ENCODE assay signal across 1 cellular context in the genomic region with DNA sequence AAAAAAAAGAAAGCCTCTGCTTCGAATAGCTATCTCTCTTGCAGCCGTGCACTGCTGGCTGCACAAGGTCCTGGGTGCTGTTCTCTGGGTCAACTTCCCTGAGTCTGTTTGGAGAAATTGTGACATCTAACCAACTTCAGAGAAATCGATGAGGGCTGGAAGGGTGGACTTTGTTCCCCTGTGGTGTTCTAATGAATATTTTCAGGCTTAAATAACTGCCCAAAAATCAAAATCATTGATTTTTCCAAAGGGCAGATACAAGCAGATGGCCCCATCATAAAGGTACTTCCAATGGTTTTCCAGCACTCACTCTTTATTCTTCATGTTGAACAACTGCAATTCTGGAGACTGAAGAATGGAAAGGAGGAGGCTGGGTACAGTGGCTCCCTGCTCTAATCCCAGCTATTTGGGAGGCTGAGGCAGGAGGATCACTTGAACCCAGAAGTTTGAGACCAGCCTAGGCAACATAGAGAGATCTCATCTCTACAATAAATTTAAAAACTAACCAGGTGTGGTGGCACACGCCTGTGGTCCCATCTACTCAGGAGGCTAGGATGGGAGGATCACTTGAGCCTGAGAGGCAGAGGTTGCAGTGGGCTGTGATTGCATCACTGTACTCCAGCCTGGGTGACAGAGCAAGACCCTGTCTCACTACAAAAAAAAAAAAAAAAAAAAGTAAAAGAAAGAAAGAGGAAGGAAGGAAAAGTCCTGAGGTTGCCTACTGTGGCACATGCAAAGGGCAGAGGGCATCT.
TF ChIP-seq lines count a peak whose summit lies in the region.

No MANE protein-coding gene starts in this region.

TF ChIP-seq in HepG2, 621 proteins besides CTCF, POLR2A, EP300 and RAD21 (continued from another document and continues in another):
- TF ChIP-seq REPIN1 (CRISPR knock-in tag; IDR thresholded peaks at IDR 0.05; ENCODE audit: borderline replicate concordance, low read depth) (peak; percentile 62; the same call in 1 of the 2 replicates), ZNF784 (CRISPR knock-in tag; IDR thresholded peaks at IDR 0.05; ENCODE audit: borderline replicate concordance) (peak; percentile 37; the same call in 1 of the 2 replicates), MBD4 (IDR thresholded peaks at IDR 0.05; ENCODE audit: borderline replicate concordance, low read length) (peak; percentile 87), NCOA1 (CRISPR knock-in tag; IDR thresholded peaks at IDR 0.05) (no peak), SATB2 (CRISPR knock-in tag; IDR thresholded peaks at IDR 0.05) (no peak), SSRP1 (CRISPR knock-in tag; IDR thresholded peaks at IDR 0.05) (no peak), MXD1 (CRISPR knock-in tag; IDR thresholded peaks at IDR 0.05) (no peak), EZH2 (conservative IDR thresholded peaks at IDR 0.05; ENCODE audit: low read depth, low read length) (no peak), ZNF552 (CRISPR knock-in tag; IDR thresholded peaks at IDR 0.05; ENCODE audit: borderline replicate concordance) (no peak), MAZ (IDR thresholded peaks at IDR 0.05; ENCODE audit: borderline replicate concordance, low read depth, low read length) (no peak), MAZ (CRISPR knock-in tag; IDR thresholded peaks at IDR 0.05; ENCODE audit: low read depth) (no peak), ZFYVE20 (CRISPR knock-in tag; IDR thresholded peaks at IDR 0.05; ENCODE audit: borderline replicate concordance, low read depth) (no peak), ZNF543 (CRISPR knock-in tag; IDR thresholded peaks at IDR 0.05) (no peak; the same call in none of the 2 replicates), ZSCAN9 (CRISPR knock-in tag; IDR thresholded peaks at IDR 0.05; ENCODE audit: borderline replicate concordance) (peak; percentile 91), ZNF644 (CRISPR knock-in tag; IDR thresholded peaks at IDR 0.05; ENCODE audit: low read depth) (peak; percentile 90), ZNF652 (CRISPR knock-in tag; IDR thresholded peaks at IDR 0.05; ENCODE audit: borderline replicate concordance, low read depth) (peak; percentile 69; the same call in 1 of the 2 replicates), ZNF816 (CRISPR knock-in tag; IDR thresholded peaks at IDR 0.05; ENCODE audit: borderline replicate concordance) (no peak), SMC3 (IDR thresholded peaks at IDR 0.05; ENCODE audit: low read length) (peak; percentile 57; the same call in 1 of the 2 replicates), IRF2 (CRISPR knock-in tag; IDR thresholded peaks at IDR 0.05) (peak; percentile 86; the same call in 1 of the 2 replicates), ZBTB39 (CRISPR knock-in tag; IDR thresholded peaks at IDR 0.05) (no peak; the same call in 1 of the 2 replicates), PHF21A (CRISPR knock-in tag; IDR thresholded peaks at IDR 0.05) (peak; percentile 95), MAFF (IDR thresholded peaks at IDR 0.05; ENCODE audit: low read depth, low read length) (no peak), ZNF296 (CRISPR knock-in tag; conservative IDR thresholded peaks at IDR 0.05) (0 out of 2 replicates have a peak, but pooled peaks have one; percentile 30), NFKB2 (CRISPR knock-in tag; IDR thresholded peaks at IDR 0.05; ENCODE audit: borderline replicate concordance) (no peak), ZNF446 (CRISPR knock-in tag; IDR thresholded peaks at IDR 0.05) (no peak), HNF4G (IDR thresholded peaks at IDR 0.05; ENCODE audit: borderline replicate concordance, low read depth, low read length) (peak; percentile 100), HNF4G (CRISPR knock-in tag; IDR thresholded peaks at IDR 0.05; ENCODE audit: borderline replicate concordance, low read depth) (peak; percentile 98), ZNF510 (CRISPR knock-in tag; IDR thresholded peaks at IDR 0.05; ENCODE audit: low read depth) (no peak; the same call in 1 of the 2 replicates), ZNF775 (CRISPR knock-in tag; IDR thresholded peaks at IDR 0.05; ENCODE audit: borderline replicate concordance) (peak; percentile 75; the same call in 1 of the 2 replicates), ZNF724P (CRISPR knock-in tag; IDR thresholded peaks at IDR 0.05; ENCODE audit: borderline replicate concordance) (peak; percentile 66; the same call in 1 of the 2 replicates), NKX3-1 (CRISPR knock-in tag; IDR thresholded peaks at IDR 0.05) (no peak; the same call in 1 of the 2 replicates)
- TF ChIP-seq, protein P1, sequence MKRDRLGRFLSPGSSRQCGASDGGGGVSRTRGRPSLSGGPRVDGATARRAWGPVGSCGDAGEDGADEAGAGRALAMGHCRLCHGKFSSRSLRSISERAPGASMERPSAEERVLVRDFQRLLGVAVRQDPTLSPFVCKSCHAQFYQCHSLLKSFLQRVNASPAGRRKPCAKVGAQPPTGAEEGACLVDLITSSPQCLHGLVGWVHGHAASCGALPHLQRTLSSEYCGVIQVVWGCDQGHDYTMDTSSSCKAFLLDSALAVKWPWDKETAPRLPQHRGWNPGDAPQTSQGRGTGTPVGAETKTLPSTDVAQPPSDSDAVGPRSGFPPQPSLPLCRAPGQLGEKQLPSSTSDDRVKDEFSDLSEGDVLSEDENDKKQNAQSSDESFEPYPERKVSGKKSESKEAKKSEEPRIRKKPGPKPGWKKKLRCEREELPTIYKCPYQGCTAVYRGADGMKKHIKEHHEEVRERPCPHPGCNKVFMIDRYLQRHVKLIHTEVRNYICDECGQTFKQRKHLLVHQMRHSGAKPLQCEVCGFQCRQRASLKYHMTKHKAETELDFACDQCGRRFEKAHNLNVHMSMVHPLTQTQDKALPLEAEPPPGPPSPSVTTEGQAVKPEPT (CRISPR knock-in tag; IDR thresholded peaks at IDR 0.05; ENCODE audit: low read depth) = 0 out of 2 replicates have a peak, but pooled peaks have one; percentile 13
- TF ChIP-seq, protein P2, sequence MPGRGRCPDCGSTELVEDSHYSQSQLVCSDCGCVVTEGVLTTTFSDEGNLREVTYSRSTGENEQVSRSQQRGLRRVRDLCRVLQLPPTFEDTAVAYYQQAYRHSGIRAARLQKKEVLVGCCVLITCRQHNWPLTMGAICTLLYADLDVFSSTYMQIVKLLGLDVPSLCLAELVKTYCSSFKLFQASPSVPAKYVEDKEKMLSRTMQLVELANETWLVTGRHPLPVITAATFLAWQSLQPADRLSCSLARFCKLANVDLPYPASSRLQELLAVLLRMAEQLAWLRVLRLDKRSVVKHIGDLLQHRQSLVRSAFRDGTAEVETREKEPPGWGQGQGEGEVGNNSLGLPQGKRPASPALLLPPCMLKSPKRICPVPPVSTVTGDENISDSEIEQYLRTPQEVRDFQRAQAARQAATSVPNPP (CRISPR knock-in tag; IDR thresholded peaks at IDR 0.05) = peak; percentile 20; the same call in 1 of the 2 replicates
- TF ChIP-seq, protein P3, sequence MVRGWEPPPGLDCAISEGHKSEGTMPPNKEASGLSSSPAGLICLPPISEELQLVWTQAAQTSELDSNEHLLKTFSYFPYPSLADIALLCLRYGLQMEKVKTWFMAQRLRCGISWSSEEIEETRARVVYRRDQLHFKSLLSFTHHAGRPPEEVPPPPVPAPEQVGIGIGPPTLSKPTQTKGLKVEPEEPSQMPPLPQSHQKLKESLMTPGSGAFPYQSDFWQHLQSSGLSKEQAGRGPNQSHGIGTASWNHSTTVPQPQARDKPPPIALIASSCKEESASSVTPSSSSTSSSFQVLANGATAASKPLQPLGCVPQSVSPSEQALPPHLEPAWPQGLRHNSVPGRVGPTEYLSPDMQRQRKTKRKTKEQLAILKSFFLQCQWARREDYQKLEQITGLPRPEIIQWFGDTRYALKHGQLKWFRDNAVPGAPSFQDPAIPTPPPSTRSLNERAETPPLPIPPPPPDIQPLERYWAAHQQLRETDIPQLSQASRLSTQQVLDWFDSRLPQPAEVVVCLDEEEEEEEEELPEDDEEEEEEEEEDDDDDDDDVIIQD (CRISPR knock-in tag; IDR thresholded peaks at IDR 0.05; ENCODE audit: low read depth) = peak; percentile 86; the same call in 1 of the 2 replicates
- TF ChIP-seq, protein P4, sequence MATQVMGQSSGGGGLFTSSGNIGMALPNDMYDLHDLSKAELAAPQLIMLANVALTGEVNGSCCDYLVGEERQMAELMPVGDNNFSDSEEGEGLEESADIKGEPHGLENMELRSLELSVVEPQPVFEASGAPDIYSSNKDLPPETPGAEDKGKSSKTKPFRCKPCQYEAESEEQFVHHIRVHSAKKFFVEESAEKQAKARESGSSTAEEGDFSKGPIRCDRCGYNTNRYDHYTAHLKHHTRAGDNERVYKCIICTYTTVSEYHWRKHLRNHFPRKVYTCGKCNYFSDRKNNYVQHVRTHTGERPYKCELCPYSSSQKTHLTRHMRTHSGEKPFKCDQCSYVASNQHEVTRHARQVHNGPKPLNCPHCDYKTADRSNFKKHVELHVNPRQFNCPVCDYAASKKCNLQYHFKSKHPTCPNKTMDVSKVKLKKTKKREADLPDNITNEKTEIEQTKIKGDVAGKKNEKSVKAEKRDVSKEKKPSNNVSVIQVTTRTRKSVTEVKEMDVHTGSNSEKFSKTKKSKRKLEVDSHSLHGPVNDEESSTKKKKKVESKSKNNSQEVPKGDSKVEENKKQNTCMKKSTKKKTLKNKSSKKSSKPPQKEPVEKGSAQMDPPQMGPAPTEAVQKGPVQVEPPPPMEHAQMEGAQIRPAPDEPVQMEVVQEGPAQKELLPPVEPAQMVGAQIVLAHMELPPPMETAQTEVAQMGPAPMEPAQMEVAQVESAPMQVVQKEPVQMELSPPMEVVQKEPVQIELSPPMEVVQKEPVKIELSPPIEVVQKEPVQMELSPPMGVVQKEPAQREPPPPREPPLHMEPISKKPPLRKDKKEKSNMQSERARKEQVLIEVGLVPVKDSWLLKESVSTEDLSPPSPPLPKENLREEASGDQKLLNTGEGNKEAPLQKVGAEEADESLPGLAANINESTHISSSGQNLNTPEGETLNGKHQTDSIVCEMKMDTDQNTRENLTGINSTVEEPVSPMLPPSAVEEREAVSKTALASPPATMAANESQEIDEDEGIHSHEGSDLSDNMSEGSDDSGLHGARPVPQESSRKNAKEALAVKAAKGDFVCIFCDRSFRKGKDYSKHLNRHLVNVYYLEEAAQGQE (IDR thresholded peaks at IDR 0.05; ENCODE audit: borderline replicate concordance in 1 of 2, low read depth in 1 of 2, low read length in 2 of 2) = peak in 1 of 2 experiments; percentile 77; a peak in 1 of 4 replicates
- TF ChIP-seq, protein P5, sequence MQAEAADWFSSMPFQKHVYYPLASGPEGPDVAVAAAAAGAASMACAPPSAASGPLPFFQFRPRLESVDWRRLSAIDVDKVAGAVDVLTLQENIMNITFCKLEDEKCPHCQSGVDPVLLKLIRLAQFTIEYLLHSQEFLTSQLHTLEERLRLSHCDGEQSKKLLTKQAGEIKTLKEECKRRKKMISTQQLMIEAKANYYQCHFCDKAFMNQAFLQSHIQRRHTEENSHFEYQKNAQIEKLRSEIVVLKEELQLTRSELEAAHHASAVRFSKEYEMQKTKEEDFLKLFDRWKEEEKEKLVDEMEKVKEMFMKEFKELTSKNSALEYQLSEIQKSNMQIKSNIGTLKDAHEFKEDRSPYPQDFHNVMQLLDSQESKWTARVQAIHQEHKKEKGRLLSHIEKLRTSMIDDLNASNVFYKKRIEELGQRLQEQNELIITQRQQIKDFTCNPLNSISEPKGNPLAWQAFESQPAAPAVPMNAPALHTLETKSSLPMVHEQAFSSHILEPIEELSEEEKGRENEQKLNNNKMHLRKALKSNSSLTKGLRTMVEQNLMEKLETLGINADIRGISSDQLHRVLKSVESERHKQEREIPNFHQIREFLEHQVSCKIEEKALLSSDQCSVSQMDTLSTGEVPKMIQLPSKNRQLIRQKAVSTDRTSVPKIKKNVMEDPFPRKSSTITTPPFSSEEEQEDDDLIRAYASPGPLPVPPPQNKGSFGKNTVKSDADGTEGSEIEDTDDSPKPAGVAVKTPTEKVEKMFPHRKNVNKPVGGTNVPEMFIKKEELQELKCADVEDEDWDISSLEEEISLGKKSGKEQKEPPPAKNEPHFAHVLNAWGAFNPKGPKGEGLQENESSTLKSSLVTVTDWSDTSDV (CRISPR knock-in tag; IDR thresholded peaks at IDR 0.05) = no peak
